In genomic region chr15:87976552-87976951, GRCh38 we compare ENCODE assay signal across 33 cellular contexts.
DNase-seq lines count a peak whose midpoint lies in the region; ATAC-seq, FAIRE-seq and TF ChIP-seq lines count a peak whose summit lies in the region.
"Had no signal": no experiment of that assay in that cellular context is flagged by ENCODE, and none has a peak within 500 bp of the region (broad histone marks: within the 10 kb centered on the region; RNA-seq: fewer than 3 reads in every experiment).

No MANE protein-coding gene starts in this region.

- H3K27ac ChIP-seq in coronary artery = no peak overlapping the region
- H3K27ac ChIP-seq: 22Rv1; A549; BLaER1; BLaER1 treated with 17β-estradiol and CSF1 and Interleukin-3, amounts not matched to agents 10 nM and 100 nM; C4-2B had no signal

- no peak for ATAC-seq in Right ventricle myocardium inferior
- ATAC-seq: A549; CD8-positive, alpha-beta T cell had no signal

- H3K4me3 ChIP-seq in bronchial epithelial cell (ENCODE audit: low read depth, low read length) = no peak overlapping the region
- no peak overlapping the region for H3K4me3 ChIP-seq in coronary artery
- H3K4me3 ChIP-seq: A549; BLaER1; BLaER1 treated with 17β-estradiol and CSF1 and Interleukin-3, amounts not matched to agents 10 nM and 100 nM had no signal

- H3K27me3 ChIP-seq in bronchial epithelial cell (ENCODE audit: control insufficient read depth, insufficient read depth, low read length) = no peaks in the 10 kb centered on the region
- H3K27me3 ChIP-seq: BE2C; BLaER1; BLaER1 treated with 17β-estradiol and CSF1 and Interleukin-3, amounts not matched to agents 10 nM and 100 nM had no signal

- TF ChIP-seq CTCF in bronchial epithelial cell (IDR thresholded peaks at IDR 0.05; ENCODE audit: insufficient read depth, low read length, severe bottlenecking) (no peak), coronary artery (IDR thresholded peaks at IDR 0.05) (no peak)

- FAIRE-seq in bronchial epithelial cell (lab: Jason Lieb, UNC) = peak; percentile 40
- FAIRE-seq in urothelium cell line (lab: Jason Lieb, UNC) = peak; percentile 40
- FAIRE-seq: A204.1, A549, D721Med had no signal

- DNase-seq in bronchial epithelial cell (ENCODE audit: low read depth) (no peak), coronary artery (ENCODE audit: low spot score) (peak; percentile 57), urothelium cell line (ENCODE audit: low spot score) (no peak), iPS-NIHi7 (ENCODE audit: extremely low spot score) (no peak), HPDE6-E6E7 (ENCODE audit: extremely low spot score) (no peak), Right ventricle myocardium inferior (ENCODE audit: missing footprints) (no peak)
- DNase-seq: 8988T; ACHN; AML-193; BE2C; C1 segment of cervical spinal cord; Caco-2; Calu3; CD4-positive, alpha-beta memory T cell; CD4-positive, alpha-beta T cell; CD4-positive, CD25-positive, alpha-beta regulatory T cell; CD8-positive, alpha-beta memory T cell; CD8-positive, alpha-beta T cell; COR-L47; DMS 273 treated with DMSO at 0.1 percent for 48 hours; DMS153; DMS53; DMS79; DMS79 treated with DMSO at 0.1 percent for 48 hours; DND-41; EL had no signal

- no peaks in the 10 kb centered on the region for H3K36me3 ChIP-seq in bronchial epithelial cell (ENCODE audit: control insufficient read depth, insufficient read depth, low read length)
- H3K36me3 ChIP-seq: BE2C; BLaER1; BLaER1 treated with 17β-estradiol and CSF1 and Interleukin-3, amounts not matched to agents 10 nM and 100 nM had no signal

- intact Hi-C loops in Right ventricle myocardium inferior (cut with DNase I) = no loop called here
